ENCODE assay signal across 8 cellular contexts in the genomic region with DNA sequence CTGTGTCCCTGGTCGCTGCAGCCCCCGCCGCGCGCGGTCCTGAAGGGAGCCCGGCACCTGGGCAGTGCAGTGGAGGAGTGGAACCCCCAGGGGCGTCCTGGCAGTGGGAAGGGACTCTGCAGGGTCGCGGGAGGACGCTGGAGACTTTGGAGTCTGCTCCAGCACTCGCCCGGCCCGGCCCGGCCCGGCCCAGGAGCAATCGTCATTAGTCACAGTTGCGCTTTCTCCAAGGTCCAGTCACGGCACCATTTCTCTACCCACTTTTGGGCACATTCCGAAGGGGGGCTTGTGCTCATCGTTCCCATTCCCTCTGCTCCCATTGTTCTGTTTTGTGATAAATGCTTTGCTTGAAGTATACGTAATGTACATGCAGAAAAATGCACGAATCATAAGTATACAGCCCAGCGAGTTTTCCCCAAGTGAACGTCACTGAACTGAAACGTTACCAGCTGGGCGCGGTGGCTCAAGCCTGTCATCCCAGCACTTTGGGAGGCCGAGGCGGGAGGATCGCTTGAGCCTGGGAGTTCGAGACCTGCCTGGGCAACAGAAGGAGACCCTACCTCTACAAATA. TPM values are rescaled to one million over a fixed set of nuclear protein-coding genes. Genes with fewer than 3 reads are reported as not detected.
DNase-seq lines count a peak whose midpoint lies in the region; ATAC-seq and TF ChIP-seq lines count a peak whose summit lies in the region.

No MANE protein-coding gene starts in this region.

- H3K36me3 ChIP-seq in Peyer's patch (peaks cover 0 to 54% (median 0%) of the 10 kb centered on the region in 3 donors), duodenal mucosa (ENCODE audit: control insufficient read depth in 1 of 2, insufficient read depth in 2 of 2, low read length in 2 of 2) (peaks cover 16 to 46% of the 10 kb centered on the region in 2 donors)

- H3K4me3 ChIP-seq in Peyer's patch (peak overlapping the region; percentile 82 to 89 (median 86)), duodenal mucosa (ENCODE audit: low read depth in 1 of 2, low read length in 2 of 2) (peak overlapping the region; percentile 78 to 88), mononuclear cell (ENCODE audit: low read length) (peak overlapping the region; percentile 70)

- DNase-seq in Caki2 (ENCODE audit: low read depth) (peak; percentile 12), HCEC 1CT (peak; percentile 25), Peyer's patch (no peak), islet precursor cell (no peak)
- DNase-seq in activated CD4-positive, CD25-positive, alpha-beta regulatory T cell treated with anti-CD3 and anti-CD28 coated beads, Interleukin-2, amount 50 U/mL, for 72 hours: no peak

- no peak for ATAC-seq in HG02852 (IDR thresholded peaks at IDR 0.05; ENCODE audit: unreplicated experiment)

- H3K4me1 ChIP-seq in Peyer's patch (peaks cover 0 to 20% (median 9%) of the 10 kb centered on the region in 4 donors), duodenal mucosa (ENCODE audit: control insufficient read depth in 1 of 2, insufficient read depth in 2 of 2, low read length in 2 of 2) (peaks cover 3 to 17% of the 10 kb centered on the region in 2 donors), mononuclear cell (ENCODE audit: insufficient read depth, low read length) (peaks cover 18% of the 10 kb centered on the region)

- peak overlapping the region; percentile 58 to 78 for H3K9ac ChIP-seq in duodenal mucosa (ENCODE audit: low read depth in 1 of 2, low read length in 2 of 2)

- H3K27me3 ChIP-seq in Peyer's patch: no peaks in the 10 kb centered on the region
- H3K27me3 ChIP-seq in duodenal mucosa (ENCODE audit: control insufficient read depth in 1 of 2, insufficient read depth in 2 of 2, low read length in 2 of 2): no peaks in the 10 kb centered on the region
- H3K27me3 ChIP-seq in mononuclear cell (ENCODE audit: insufficient read depth, low read length): no peaks in the 10 kb centered on the region

- no peak for TF ChIP-seq POLR2A in Peyer's patch (IDR thresholded peaks at IDR 0.05)

- H3K27ac ChIP-seq in Peyer's patch (peak overlapping the region; percentile 80 to 90 (median 83)), duodenal mucosa (ENCODE audit: low read depth, low read length) (peak overlapping the region; percentile 53)

- H3K9me3 ChIP-seq in Peyer's patch (no peaks in the 10 kb centered on the region), duodenal mucosa (ENCODE audit: control insufficient read depth in 1 of 2, low read length in 2 of 2) (no peaks in the 10 kb centered on the region), mononuclear cell (ENCODE audit: low read depth, low read length) (no peaks in the 10 kb centered on the region)

- TF ChIP-seq CTCF in Peyer's patch (IDR thresholded peaks at IDR 0.05): no peak

- in situ Hi-C loops in Caki2 (cut with HindIII; ENCODE audit: low pct_unique_long_range_greater_than_20kb, low sequenced_read_pairs): no loop called here

RNA-seq across cellular contexts. Expression of gene THAP3, which starts 1.0 kb away (rescaled TPM):
- 32.9 and 44.6 TPM in 2 replicates for total RNA-seq in Caki2 (2014; rRNA removed; shearing (Covaris generic); ENCODE audit: low replicate concordance)
- total RNA-seq in Peyer's patch: 10 to 100 TPM in 3 of 4 donors, 1 to 10 TPM in 1; 9.9 to 22.8 (median 18.8) TPM
- total RNA-seq in mononuclear cell: 7.6 TPM

RNA-seq across cellular contexts. Expression of gene PHF13, which starts 12.1 kb away (rescaled TPM):
- 11.0 and 12.6 TPM in 2 replicates for total RNA-seq in Caki2 (2014; rRNA removed; shearing (Covaris generic); ENCODE audit: low replicate concordance)
- total RNA-seq in Peyer's patch: 1 to 10 TPM; 3.3 to 7.4 (median 6.0) TPM
- total RNA-seq in mononuclear cell: 4.7 TPM

RNA-seq across cellular contexts. Expression of gene KLHL21, which starts 23.0 kb away (rescaled TPM):
- total RNA-seq in Caki2 (2014; rRNA removed; shearing (Covaris generic); ENCODE audit: low replicate concordance): 36.3 and 38.2 TPM in 2 replicates
- total RNA-seq in Peyer's patch (10 to 100 TPM; 14.4 to 25.1 (median 18.2) TPM), mononuclear cell (57.4 TPM)

RNA-seq across cellular contexts. Expression of gene ZBTB48, which starts 45.9 kb away (rescaled TPM):
- total RNA-seq in Caki2 (2014; rRNA removed; shearing (Covaris generic); ENCODE audit: low replicate concordance): 12.0 and 36.7 TPM in 2 replicates
- total RNA-seq in Peyer's patch: 10 to 100 TPM; 27.0 to 80.9 (median 38.2) TPM
- 13.1 TPM for total RNA-seq in mononuclear cell

Comparison
In these comparisons a context has a peak if more than half of its experiments do, and no peak if none do; other contexts are left out.
1. DNase-seq: peak in Caki2 (single experiment) and HCEC 1CT (single experiment); none in Peyer's patch (0 of 3), activated CD4-positive, CD25-positive, alpha-beta regulatory T cell treated with anti-CD3 and anti-CD28 coated beads, Interleukin-2, amount 50 U/mL, for 72 hours (single experiment) and islet precursor cell (single experiment).
2. Peak in every context shown above with its lines, with median percentiles within 50 percentile points of each other: H3K4me3 ChIP-seq.